ENCODE assay signal across 1 cellular context in the genomic region with DNA sequence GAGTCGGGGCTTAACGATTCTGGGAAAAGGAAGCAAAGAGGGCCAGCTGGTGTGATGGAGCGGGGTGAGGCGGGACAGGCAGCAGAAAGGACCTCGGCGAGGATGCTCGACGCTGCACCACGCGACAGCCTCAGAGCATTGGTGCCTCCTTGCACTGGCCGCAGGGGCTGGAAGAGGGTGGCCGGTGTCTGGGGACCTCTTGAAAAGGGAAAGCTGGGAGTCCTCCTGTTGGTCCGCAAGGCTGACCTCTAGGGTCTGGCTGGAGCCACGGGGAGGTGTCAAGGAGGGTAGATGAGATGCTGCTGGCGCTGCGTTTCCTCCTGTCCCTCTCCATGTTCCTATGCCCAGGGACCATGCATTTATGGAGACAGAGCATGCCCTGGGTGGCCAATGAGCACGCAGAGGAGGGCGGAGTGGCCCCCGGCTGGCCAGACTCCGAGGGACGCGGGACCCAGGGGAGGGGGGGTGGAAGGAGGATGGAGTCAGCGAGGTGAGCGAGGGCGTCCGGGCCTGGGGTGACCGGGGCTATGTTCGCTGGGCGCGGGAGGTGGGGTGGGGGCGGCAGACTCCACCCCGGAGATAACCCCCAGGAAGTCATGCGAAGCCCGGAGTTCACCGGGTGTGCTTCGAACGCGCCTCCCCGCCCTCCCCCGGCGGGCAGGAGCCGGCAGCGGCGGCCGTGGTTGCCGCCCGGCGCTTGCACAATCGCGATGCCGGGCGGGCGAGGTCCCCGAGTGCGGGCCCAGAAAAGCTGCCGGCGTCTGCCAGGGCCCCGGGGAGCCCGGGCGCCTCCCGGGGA.
TF ChIP-seq lines count a peak whose summit lies in the region.

A gene (minus strand): TSS at position 334 of the 799 bp plus-strand sequence. CDS start 407 bp downstream, outside the sequence.

TF ChIP-seq in WTC11, 78 proteins besides CTCF, POLR2A, EP300 and RAD21 (continued from another document):
- TF ChIP-seq, protein P1, sequence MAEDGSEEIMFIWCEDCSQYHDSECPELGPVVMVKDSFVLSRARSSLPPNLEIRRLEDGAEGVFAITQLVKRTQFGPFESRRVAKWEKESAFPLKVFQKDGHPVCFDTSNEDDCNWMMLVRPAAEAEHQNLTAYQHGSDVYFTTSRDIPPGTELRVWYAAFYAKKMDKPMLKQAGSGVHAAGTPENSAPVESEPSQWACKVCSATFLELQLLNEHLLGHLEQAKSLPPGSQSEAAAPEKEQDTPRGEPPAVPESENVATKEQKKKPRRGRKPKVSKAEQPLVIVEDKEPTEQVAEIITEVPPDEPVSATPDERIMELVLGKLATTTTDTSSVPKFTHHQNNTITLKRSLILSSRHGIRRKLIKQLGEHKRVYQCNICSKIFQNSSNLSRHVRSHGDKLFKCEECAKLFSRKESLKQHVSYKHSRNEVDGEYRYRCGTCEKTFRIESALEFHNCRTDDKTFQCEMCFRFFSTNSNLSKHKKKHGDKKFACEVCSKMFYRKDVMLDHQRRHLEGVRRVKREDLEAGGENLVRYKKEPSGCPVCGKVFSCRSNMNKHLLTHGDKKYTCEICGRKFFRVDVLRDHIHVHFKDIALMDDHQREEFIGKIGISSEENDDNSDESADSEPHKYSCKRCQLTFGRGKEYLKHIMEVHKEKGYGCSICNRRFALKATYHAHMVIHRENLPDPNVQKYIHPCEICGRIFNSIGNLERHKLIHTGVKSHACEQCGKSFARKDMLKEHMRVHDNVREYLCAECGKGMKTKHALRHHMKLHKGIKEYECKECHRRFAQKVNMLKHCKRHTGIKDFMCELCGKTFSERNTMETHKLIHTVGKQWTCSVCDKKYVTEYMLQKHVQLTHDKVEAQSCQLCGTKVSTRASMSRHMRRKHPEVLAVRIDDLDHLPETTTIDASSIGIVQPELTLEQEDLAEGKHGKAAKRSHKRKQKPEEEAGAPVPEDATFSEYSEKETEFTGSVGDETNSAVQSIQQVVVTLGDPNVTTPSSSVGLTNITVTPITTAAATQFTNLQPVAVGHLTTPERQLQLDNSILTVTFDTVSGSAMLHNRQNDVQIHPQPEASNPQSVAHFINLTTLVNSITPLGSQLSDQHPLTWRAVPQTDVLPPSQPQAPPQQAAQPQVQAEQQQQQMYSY (CRISPR knock-in tag; IDR thresholded peaks at IDR 0.05): 0 out of 2 replicates have a peak, but pooled peaks have one; percentile 11
- TF ChIP-seq ZNF423 (CRISPR knock-in tag; IDR thresholded peaks at IDR 0.05): peak; percentile 63; the same call in 1 of the 2 replicates
- no peak for TF ChIP-seq IRF2 (CRISPR knock-in tag; IDR thresholded peaks at IDR 0.05; ENCODE audit: borderline replicate concordance, low read depth)
- TF ChIP-seq, protein P2, sequence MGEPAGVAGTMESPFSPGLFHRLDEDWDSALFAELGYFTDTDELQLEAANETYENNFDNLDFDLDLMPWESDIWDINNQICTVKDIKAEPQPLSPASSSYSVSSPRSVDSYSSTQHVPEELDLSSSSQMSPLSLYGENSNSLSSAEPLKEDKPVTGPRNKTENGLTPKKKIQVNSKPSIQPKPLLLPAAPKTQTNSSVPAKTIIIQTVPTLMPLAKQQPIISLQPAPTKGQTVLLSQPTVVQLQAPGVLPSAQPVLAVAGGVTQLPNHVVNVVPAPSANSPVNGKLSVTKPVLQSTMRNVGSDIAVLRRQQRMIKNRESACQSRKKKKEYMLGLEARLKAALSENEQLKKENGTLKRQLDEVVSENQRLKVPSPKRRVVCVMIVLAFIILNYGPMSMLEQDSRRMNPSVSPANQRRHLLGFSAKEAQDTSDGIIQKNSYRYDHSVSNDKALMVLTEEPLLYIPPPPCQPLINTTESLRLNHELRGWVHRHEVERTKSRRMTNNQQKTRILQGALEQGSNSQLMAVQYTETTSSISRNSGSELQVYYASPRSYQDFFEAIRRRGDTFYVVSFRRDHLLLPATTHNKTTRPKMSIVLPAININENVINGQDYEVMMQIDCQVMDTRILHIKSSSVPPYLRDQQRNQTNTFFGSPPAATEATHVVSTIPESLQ (CRISPR knock-in tag; IDR thresholded peaks at IDR 0.05): no peak
- TF ChIP-seq, protein P3, sequence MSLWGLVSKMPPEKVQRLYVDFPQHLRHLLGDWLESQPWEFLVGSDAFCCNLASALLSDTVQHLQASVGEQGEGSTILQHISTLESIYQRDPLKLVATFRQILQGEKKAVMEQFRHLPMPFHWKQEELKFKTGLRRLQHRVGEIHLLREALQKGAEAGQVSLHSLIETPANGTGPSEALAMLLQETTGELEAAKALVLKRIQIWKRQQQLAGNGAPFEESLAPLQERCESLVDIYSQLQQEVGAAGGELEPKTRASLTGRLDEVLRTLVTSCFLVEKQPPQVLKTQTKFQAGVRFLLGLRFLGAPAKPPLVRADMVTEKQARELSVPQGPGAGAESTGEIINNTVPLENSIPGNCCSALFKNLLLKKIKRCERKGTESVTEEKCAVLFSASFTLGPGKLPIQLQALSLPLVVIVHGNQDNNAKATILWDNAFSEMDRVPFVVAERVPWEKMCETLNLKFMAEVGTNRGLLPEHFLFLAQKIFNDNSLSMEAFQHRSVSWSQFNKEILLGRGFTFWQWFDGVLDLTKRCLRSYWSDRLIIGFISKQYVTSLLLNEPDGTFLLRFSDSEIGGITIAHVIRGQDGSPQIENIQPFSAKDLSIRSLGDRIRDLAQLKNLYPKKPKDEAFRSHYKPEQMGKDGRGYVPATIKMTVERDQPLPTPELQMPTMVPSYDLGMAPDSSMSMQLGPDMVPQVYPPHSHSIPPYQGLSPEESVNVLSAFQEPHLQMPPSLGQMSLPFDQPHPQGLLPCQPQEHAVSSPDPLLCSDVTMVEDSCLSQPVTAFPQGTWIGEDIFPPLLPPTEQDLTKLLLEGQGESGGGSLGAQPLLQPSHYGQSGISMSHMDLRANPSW (CRISPR knock-in tag; conservative IDR thresholded peaks at IDR 0.05; ENCODE audit: low read depth): no peak
- TF ChIP-seq, protein P4, sequence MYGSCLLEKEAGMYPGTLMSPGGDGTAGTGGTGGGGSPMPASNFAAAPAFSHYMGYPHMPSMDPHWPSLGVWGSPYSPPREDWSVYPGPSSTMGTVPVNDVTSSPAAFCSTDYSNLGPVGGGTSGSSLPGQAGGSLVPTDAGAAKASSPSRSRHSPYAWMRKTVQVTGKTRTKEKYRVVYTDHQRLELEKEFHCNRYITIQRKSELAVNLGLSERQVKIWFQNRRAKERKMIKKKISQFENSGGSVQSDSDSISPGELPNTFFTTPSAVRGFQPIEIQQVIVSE (CRISPR knock-in tag; IDR thresholded peaks at IDR 0.05; ENCODE audit: borderline replicate concordance): no peak
- TF ChIP-seq, protein P5, sequence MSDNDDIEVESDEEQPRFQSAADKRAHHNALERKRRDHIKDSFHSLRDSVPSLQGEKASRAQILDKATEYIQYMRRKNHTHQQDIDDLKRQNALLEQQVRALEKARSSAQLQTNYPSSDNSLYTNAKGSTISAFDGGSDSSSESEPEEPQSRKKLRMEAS (CRISPR knock-in tag; IDR thresholded peaks at IDR 0.05): peak; percentile 90
- no peak; the same call in none of the 2 replicates for TF ChIP-seq FOXP1 (CRISPR knock-in tag; IDR thresholded peaks at IDR 0.05; ENCODE audit: borderline replicate concordance)
- TF ChIP-seq CREB1 (CRISPR knock-in tag; IDR thresholded peaks at IDR 0.05): no peak
- no peak for TF ChIP-seq PRRX2 (CRISPR knock-in tag; IDR thresholded peaks at IDR 0.05)
- no peak for TF ChIP-seq OVOL2 (CRISPR knock-in tag; IDR thresholded peaks at IDR 0.05; ENCODE audit: borderline replicate concordance)
- no peak for TF ChIP-seq SP1 (CRISPR knock-in tag; conservative IDR thresholded peaks at IDR 0.05)
